22 cellular contexts compared by ENCODE assay signal in genomic region chr2:151049746-151050145, GRCh38.
DNase-seq lines count a peak whose midpoint lies in the region; ATAC-seq, FAIRE-seq and TF ChIP-seq lines count a peak whose summit lies in the region.
"Had no signal": no experiment of that assay in that cellular context is flagged by ENCODE, and none has a peak within 500 bp of the region (broad histone marks: within the 10 kb centered on the region; RNA-seq: fewer than 3 reads in every experiment).

No MANE protein-coding gene starts in this region.

- H3K27ac ChIP-seq in PC-9 (no peak overlapping the region), HepG2 (ENCODE audit: extremely low read length, insufficient read depth, low read length) (no peak overlapping the region)
- H3K27ac ChIP-seq: gastrocnemius medialis, HL-60, Peyer's patch, spleen had no signal

- no peaks in the 10 kb centered on the region for H3K27me3 Mint-ChIP-seq in Calu3 (ENCODE audit: unreplicated experiment)
- H3K27me3 Mint-ChIP-seq in type B pancreatic cell: no peaks in the 10 kb centered on the region

- H3K4me2 ChIP-seq in PC-9 (no peak overlapping the region; the same call in 1 of the 2 replicates), HepG2 (ENCODE audit: low read depth, low read length) (no peak overlapping the region)

- ATAC-seq in HepG2 (peak; percentile 78), HG03175 (IDR thresholded peaks at IDR 0.05; ENCODE audit: unreplicated experiment) (no peak), HG02981 (IDR thresholded peaks at IDR 0.05; ENCODE audit: unreplicated experiment) (no peak), HG02571 (IDR thresholded peaks at IDR 0.05; ENCODE audit: unreplicated experiment) (no peak)
- ATAC-seq: gastrocnemius medialis, T-helper 17 cell had no signal

- in situ Hi-C loops in HepG2 (cut with HindIII; ENCODE audit: extremely low pct_ligation_motif_present, low pct_unique_long_range_greater_than_20kb): loop anchor here (10.0 kb wide), 1 partner anchor 1455 kb away; no protein-coding TSS in a partner anchor

- TF ChIP-seq CTCF in Calu3 (IDR thresholded peaks at IDR 0.05; ENCODE audit: unreplicated experiment) (no peak), PC-9 (conservative IDR thresholded peaks at IDR 0.05) (no peak), HepG2 (CRISPR knock-in tag; IDR thresholded peaks at IDR 0.05) (no peak), type B pancreatic cell (conservative IDR thresholded peaks at IDR 0.05) (no peak)

- H4K20me1 ChIP-seq in PC-9 (ENCODE audit: insufficient read depth) (no peaks in the 10 kb centered on the region), HepG2 (ENCODE audit: insufficient read depth, low read length) (no peaks in the 10 kb centered on the region)

- H3K27ac Mint-ChIP-seq in Calu3 (ENCODE audit: unreplicated experiment): peak overlapping the region; percentile 48
- H3K27ac Mint-ChIP-seq in type B pancreatic cell: no peak overlapping the region
- H3K27ac Mint-ChIP-seq: activated T-cell treated with anti-CD3 and anti-CD28 coated beads, Interleukin-2, amount 50 U/mL, for 24 hours; B cell; dendritic cell treated with granulocyte-macrophage colony-stimulating factor and Interleukin-4, amounts not matched to agents 40 ng/mL and 50 ng/mL, for 4 days; immature natural killer cell; T-helper 17 cell had no signal

- WGBS in HepG2 (ENCODE audit: low lambda C conversion rate): 0% methylated on average over 1 of the region's 1 CpG

- H3K27me3 ChIP-seq in PC-9 (ENCODE audit: insufficient read depth, low read depth): no peaks in the 10 kb centered on the region
- H3K27me3 ChIP-seq in HepG2 (ENCODE audit: control insufficient read depth in 1 of 2, insufficient read depth in 2 of 2, low read length in 2 of 2): no peaks in the 10 kb centered on the region
- H3K27me3 ChIP-seq: gastrocnemius medialis, Peyer's patch, spleen had no signal

- H3K9me3 ChIP-seq in PC-9 (ENCODE audit: insufficient read depth, low read depth) (no peaks in the 10 kb centered on the region), HepG2 (ENCODE audit: low read length) (no peaks in the 10 kb centered on the region)
- H3K9me3 ChIP-seq: gastrocnemius medialis, Peyer's patch had no signal

- no peak overlapping the region for H2AFZ ChIP-seq in PC-9
- H2AFZ ChIP-seq in HepG2 (ENCODE audit: low read length): no peak overlapping the region

- TF ChIP-seq EP300 in HepG2 (IDR thresholded peaks at IDR 0.05; ENCODE audit: low read depth in 2 of 2, low read length in 2 of 2): no peak
- no peak for TF ChIP-seq EP300 in HepG2 (CRISPR knock-in tag; IDR thresholded peaks at IDR 0.05; ENCODE audit: borderline replicate concordance)

- DNase-seq in Calu3 (peak; percentile 65), PC-9 (peak; percentile 11 to 74), dermis blood vessel endothelial cell (peak; percentile 17), HepG2 (ENCODE audit: low spot score) (peak; percentile 32), type B pancreatic cell (ENCODE audit: extremely low spot score, unreplicated experiment) (no peak)
- DNase-seq: activated T-cell treated with anti-CD3 and anti-CD28 coated beads, Interleukin-2, amount 50 U/mL, for 24 hours; DMS 273 treated with DMSO at 0.1 percent for 48 hours; gastrocnemius medialis; H7; immature natural killer cell; NCI-H187 treated with DMSO at 0.1 percent for 48 hours; NCI-H69; occipital lobe; Peyer's patch; spleen; T-helper 17 cell had no signal

- no peaks in the 10 kb centered on the region for H3F3A ChIP-seq in PC-9 (ENCODE audit: insufficient read depth, low read depth)

- peaks cover 35% of the 10 kb centered on the region for H3K4me1 Mint-ChIP-seq in Calu3 (ENCODE audit: low read depth, unreplicated experiment)
- H3K4me1 Mint-ChIP-seq in type B pancreatic cell (ENCODE audit: unreplicated experiment): peaks cover 15% of the 10 kb centered on the region
- H3K4me1 Mint-ChIP-seq: B cell, immature natural killer cell had no signal

- no peaks in the 10 kb centered on the region for H3K79me2 ChIP-seq in PC-9 (ENCODE audit: low read depth)
- no peaks in the 10 kb centered on the region for H3K79me2 ChIP-seq in HepG2 (ENCODE audit: insufficient read depth, low read length)

- CTCF ChIA-PET in Calu3 (lab: Charles Lee): no interaction called here
- CTCF ChIA-PET in PC-9 (lab: Charles Lee): interaction anchor here (0.7 kb wide), 1 partner anchor 277 kb away, joined by 3 read pairs; no protein-coding TSS in a partner anchor
- CTCF ChIA-PET in HepG2 (lab: Yijun Ruan, JAX; ENCODE audit: low intra/inter-chr PET ratio, low total read pairs): no interaction called here

- TF ChIP-seq POLR2A in HepG2 (IDR thresholded peaks at IDR 0.05; ENCODE audit: insufficient read depth in 1 of 2, low read depth in 2 of 2, low read length in 2 of 2): no peak

- H3K36me3 Mint-ChIP-seq in Calu3 (ENCODE audit: insufficient read depth, unreplicated experiment) (no peaks in the 10 kb centered on the region), type B pancreatic cell (no peaks in the 10 kb centered on the region)
- H3K36me3 Mint-ChIP-seq: immature natural killer cell had no signal

- H3K9me3 Mint-ChIP-seq in Calu3 (ENCODE audit: low read depth, unreplicated experiment): no peaks in the 10 kb centered on the region
- peaks cover 5% of the 10 kb centered on the region for H3K9me3 Mint-ChIP-seq in type B pancreatic cell
- H3K9me3 Mint-ChIP-seq: activated T-cell treated with anti-CD3 and anti-CD28 coated beads, Interleukin-2, amount 50 U/mL, for 24 hours; dendritic cell treated with granulocyte-macrophage colony-stimulating factor and Interleukin-4, amounts not matched to agents 40 ng/mL and 50 ng/mL, for 4 days; immature natural killer cell had no signal

- H3K9me2 ChIP-seq in PC-9 (ENCODE audit: insufficient read depth): no peaks in the 10 kb centered on the region

- no peak for FAIRE-seq in HepG2 (lab: Jason Lieb, UNC)

- no peak overlapping the region for H3K9ac ChIP-seq in HepG2 (ENCODE audit: insufficient read depth, low read depth, low read length)

- H3K4me3 ChIP-seq in PC-9 (no peak overlapping the region), HepG2 (replicated peaks in 1 of 3; ENCODE audit: insufficient read depth in 1 of 3, low read depth in 2 of 3, low read length in 3 of 3) (no peak overlapping the region)
- H3K4me3 ChIP-seq: gastrocnemius medialis, Peyer's patch, spleen had no signal

- no TSS peak for BruUV-seq in Calu3 (replicated peaks; lab: Mats Ljungman, UMichigan)
- BruUV-seq in PC-9 (replicated peaks; lab: Mats Ljungman, UMichigan): no TSS peak
- BruUV-seq in HepG2 (replicated peaks; lab: Mats Ljungman, UMichigan): no TSS peak

- H3K4me3 Mint-ChIP-seq in Calu3 (ENCODE audit: low read depth, unreplicated experiment): peak overlapping the region; percentile 45
- no peak overlapping the region for H3K4me3 Mint-ChIP-seq in type B pancreatic cell
- H3K4me3 Mint-ChIP-seq: activated T-cell treated with anti-CD3 and anti-CD28 coated beads, Interleukin-2, amount 50 U/mL, for 24 hours; B cell; dendritic cell treated with granulocyte-macrophage colony-stimulating factor and Interleukin-4, amounts not matched to agents 40 ng/mL and 50 ng/mL, for 4 days; immature natural killer cell; T-helper 17 cell had no signal

- TF ChIP-seq RAD21 in HepG2 (CRISPR knock-in tag; IDR thresholded peaks at IDR 0.05): no peak

- intact Hi-C loops in Calu3 (cut with micrococcal nuclease; ENCODE audit: unreplicated experiment) (loop anchor here (5.0 to 10.0 kb wide), 3 partner anchors 195 to 562 kb away; partner anchors contain the start of gene RND3), PC-9 (cut with micrococcal nuclease; ENCODE audit: unreplicated experiment) (loop anchor here (2.0 to 10.0 kb wide), 5 partner anchors 185 to 1453 kb away; no protein-coding TSS in a partner anchor), HepG2 (cut with micrococcal nuclease; ENCODE audit: unreplicated experiment) (no loop called here)

- H3K4me1 ChIP-seq in PC-9 (replicated peaks; ENCODE audit: insufficient read depth) (0 out of 2 replicates have a peak, but pooled peaks cover 10% of the 10 kb centered on the region), HepG2 (ENCODE audit: insufficient read depth, low read length) (no peaks in the 10 kb centered on the region)
- H3K4me1 ChIP-seq: gastrocnemius medialis, Peyer's patch had no signal

- POLR2A ChIA-PET in PC-9 (lab: Charles Lee; ENCODE audit: unreplicated experiment): no interaction called here
- POLR2A ChIA-PET in HepG2 (lab: Yijun Ruan, JAX): no interaction called here

- H3K36me3 ChIP-seq in PC-9 (ENCODE audit: low read depth) (no peaks in the 10 kb centered on the region), HepG2 (replicated peaks in 1 of 2; ENCODE audit: control insufficient read depth in 1 of 2, insufficient read depth in 2 of 2, low read length in 2 of 2) (no peaks in the 10 kb centered on the region)
- H3K36me3 ChIP-seq: gastrocnemius medialis, Peyer's patch, spleen had no signal

TF ChIP-seq in HepG2, 621 proteins besides CTCF, POLR2A, EP300 and RAD21 (continues in another document):
- TF ChIP-seq SATB2 (CRISPR knock-in tag; IDR thresholded peaks at IDR 0.05): no peak
- peak; percentile 49 for TF ChIP-seq TEAD3 (CRISPR knock-in tag; optimal IDR thresholded peaks at IDR 0.05; ENCODE audit: borderline replicate concordance)
- TF ChIP-seq CCDC6 (CRISPR knock-in tag; IDR thresholded peaks at IDR 0.05): no peak
- TF ChIP-seq FOSL2 (CRISPR knock-in tag; IDR thresholded peaks at IDR 0.05): peak; percentile 62
- no peak for TF ChIP-seq TIGD3 (CRISPR knock-in tag; IDR thresholded peaks at IDR 0.05; ENCODE audit: borderline replicate concordance)
- TF ChIP-seq NFIB (CRISPR knock-in tag; IDR thresholded peaks at IDR 0.05; ENCODE audit: borderline replicate concordance): no peak
- no peak for TF ChIP-seq ZNF274 (CRISPR knock-in tag; IDR thresholded peaks at IDR 0.05)
- peak; percentile 41; the same call in 1 of the 2 replicates for TF ChIP-seq JUND (CRISPR knock-in tag; IDR thresholded peaks at IDR 0.05)
- no peak for TF ChIP-seq ZNF564 (CRISPR knock-in tag; IDR thresholded peaks at IDR 0.05)
- peak; percentile 8; the same call in 1 of the 2 replicates for TF ChIP-seq HNF4A (CRISPR knock-in tag; IDR thresholded peaks at IDR 0.05)
- TF ChIP-seq KDM1A (CRISPR knock-in tag; IDR thresholded peaks at IDR 0.05): no peak
